1 cellular context compared by ENCODE assay signal in the genomic region with DNA sequence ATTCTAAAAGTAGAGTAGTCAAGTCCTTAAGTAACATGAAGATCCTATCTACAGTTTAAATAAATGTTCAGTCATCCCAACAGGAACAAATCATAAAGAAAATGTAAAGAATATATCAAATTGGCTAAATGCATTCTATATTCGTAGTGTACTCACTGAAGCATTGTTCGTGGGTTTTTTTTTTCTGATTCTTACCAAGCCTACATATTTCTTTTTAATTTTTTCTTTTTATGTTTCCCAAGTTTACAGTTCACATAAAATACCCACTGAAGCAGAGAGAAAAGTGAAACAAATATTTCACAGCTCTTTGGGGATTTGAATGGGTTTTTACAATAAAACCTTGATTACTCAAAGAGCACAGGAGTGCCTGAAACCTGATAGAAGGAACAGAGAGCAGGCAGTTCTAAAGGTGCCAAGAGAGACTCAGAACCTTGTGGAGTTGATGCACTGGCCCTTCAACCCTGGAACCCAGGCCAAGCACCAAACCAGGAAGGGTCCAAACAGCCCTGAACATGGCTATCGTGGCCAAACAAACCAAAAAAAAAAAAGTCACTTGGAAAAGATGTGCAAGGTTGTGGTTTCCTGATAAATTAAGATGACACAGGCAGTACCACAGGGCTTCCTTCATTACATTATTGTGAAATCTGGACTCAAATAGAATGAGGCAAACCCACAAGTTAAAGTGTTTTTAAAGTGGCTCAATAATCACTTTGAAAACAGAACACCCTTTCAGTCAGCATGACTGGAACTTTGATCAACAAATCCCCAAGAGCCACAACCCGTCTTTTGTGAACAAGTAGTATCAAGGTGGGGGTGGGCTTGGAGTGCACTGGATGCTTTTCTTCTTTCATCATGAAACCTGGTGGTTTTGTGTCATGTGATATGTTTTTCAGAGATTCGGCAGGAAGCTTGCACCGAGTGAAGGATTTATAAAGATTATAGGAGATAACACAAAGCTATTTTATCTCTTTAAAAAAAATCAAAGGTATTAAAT.
TF ChIP-seq lines count a peak whose summit lies in the region.

No MANE protein-coding gene starts in this region.

TF ChIP-seq in A549, 52 proteins besides CTCF, POLR2A, EP300 and RAD21 (continued from another document):
- TF ChIP-seq, protein P1, sequence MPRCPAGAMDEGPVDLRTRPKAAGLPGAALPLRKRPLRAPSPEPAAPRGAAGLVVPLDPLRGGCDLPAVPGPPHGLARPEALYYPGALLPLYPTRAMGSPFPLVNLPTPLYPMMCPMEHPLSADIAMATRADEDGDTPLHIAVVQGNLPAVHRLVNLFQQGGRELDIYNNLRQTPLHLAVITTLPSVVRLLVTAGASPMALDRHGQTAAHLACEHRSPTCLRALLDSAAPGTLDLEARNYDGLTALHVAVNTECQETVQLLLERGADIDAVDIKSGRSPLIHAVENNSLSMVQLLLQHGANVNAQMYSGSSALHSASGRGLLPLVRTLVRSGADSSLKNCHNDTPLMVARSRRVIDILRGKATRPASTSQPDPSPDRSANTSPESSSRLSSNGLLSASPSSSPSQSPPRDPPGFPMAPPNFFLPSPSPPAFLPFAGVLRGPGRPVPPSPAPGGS (IDR thresholded peaks at IDR 0.05): no peak
- TF ChIP-seq SMC3 (IDR thresholded peaks at IDR 0.05): peak; percentile 17; the same call in 1 of the 3 replicates
- TF ChIP-seq RARB (CRISPR knock-in tag; IDR thresholded peaks at IDR 0.05): no peak
- no peak for TF ChIP-seq RCOR1 (IDR thresholded peaks at IDR 0.05; ENCODE audit: low read depth, low read length)
- no peak for TF ChIP-seq FOXS1 (CRISPR knock-in tag; IDR thresholded peaks at IDR 0.05)
TF ChIP-seq in A549: peak in this region for 5.
